In the genomic region with DNA sequence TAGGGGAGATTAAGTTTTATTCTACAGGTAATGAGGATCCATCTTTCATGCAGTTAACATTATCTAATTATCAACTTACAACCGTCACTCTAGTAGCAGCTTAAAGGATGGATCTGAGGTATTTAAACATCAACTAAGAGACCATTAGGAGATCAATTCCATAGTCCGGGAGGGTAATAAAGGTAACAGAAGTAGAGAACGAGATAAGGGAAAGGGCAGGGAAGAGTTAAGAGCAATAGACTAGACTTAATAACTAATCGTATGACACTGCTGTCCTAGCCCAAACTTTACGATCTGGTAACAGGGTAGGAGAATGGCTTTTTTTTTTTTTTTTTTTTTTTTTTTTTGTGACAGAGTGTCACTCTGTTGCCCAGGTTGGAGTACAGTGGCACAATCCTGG, we compare ENCODE assay signal across 16 cellular contexts. TPM values are rescaled to one million over a fixed set of nuclear protein-coding genes. Genes with fewer than 3 reads are reported as not detected.
A peak's percentile ranks its signal among the peaks of the same experiment; 100 is the strongest.
DNase-seq lines count a peak whose midpoint lies in the region; ATAC-seq, FAIRE-seq and TF ChIP-seq lines count a peak whose summit lies in the region.
"Had no signal": no experiment of that assay in that cellular context is flagged by ENCODE, and none has a peak within 500 bp of the region (broad histone marks: within the 10 kb centered on the region; RNA-seq: fewer than 3 reads in every experiment).

No MANE protein-coding gene starts in this region.

- H3K36me3 ChIP-seq in CD4-positive, CD25-positive, alpha-beta regulatory T cell (ENCODE audit: control insufficient read depth, insufficient read depth, low read length): peaks cover 47% of the 10 kb centered on the region
- H3K36me3 ChIP-seq in HEK293 (ENCODE audit: control insufficient read depth in 2 of 2, insufficient read depth in 1 of 2, low read length in 2 of 2) (peaks cover 24 to 72% of the 10 kb centered on the region in 2 experiments), colonic mucosa (peaks cover 14% of the 10 kb centered on the region), small intestine (ENCODE audit: control insufficient read depth in 2 of 2, insufficient read depth in 2 of 2, low read length in 2 of 2) (peaks cover 11 to 18% of the 10 kb centered on the region in 2 donors)

- CTCF ChIA-PET in HEK293 (lab: Yijun Ruan, JAX): interaction anchor here (0.6 to 1.5 kb wide), 3 partner anchors 10 to 211 kb away, joined by 3 read pairs; no protein-coding TSS in a partner anchor

- H3K27me3 Mint-ChIP-seq in CD4-positive, CD25-positive, alpha-beta regulatory T cell: no peaks in the 10 kb centered on the region

- TF ChIP-seq CTCF in HEK293 (tag by site-specific recombination; IDR thresholded peaks at IDR 0.05) (no peak), colonic mucosa (IDR thresholded peaks at IDR 0.05) (no peak)

- H3K9ac ChIP-seq in colonic mucosa (ENCODE audit: low read depth in 2 of 2, low read length in 2 of 2): peak overlapping the region in 1 of 2 donors; percentile 30
- H3K9ac ChIP-seq: BLaER1 had no signal

- intact Hi-C loops in colonic mucosa (cut with DNase I): no loop called here

- no peaks in the 10 kb centered on the region for H3K9me3 ChIP-seq in CD4-positive, CD25-positive, alpha-beta regulatory T cell (ENCODE audit: control insufficient read depth in 2 of 2, low read length in 2 of 2)
- H3K9me3 ChIP-seq in HEK293 (ENCODE audit: control insufficient read depth, insufficient read depth, low read depth, low read length): no peaks in the 10 kb centered on the region
- H3K9me3 ChIP-seq in colonic mucosa: no peaks in the 10 kb centered on the region
- no peaks in the 10 kb centered on the region for H3K9me3 ChIP-seq in small intestine (ENCODE audit: control insufficient read depth, low read depth)
- H3K9me3 ChIP-seq: BLaER1 had no signal

- no peak for DNase-seq in CD4-positive, CD25-positive, alpha-beta regulatory T cell
- DNase-seq in colonic mucosa: no peak
- DNase-seq in small intestine: peak; percentile 93
- DNase-seq in hypothalamus (lab: John Stamatoyannopoulos, UW): no peak
- DNase-seq: COR-L47, HCEC 1CT, MV-4-11, NCI-H1436, NCI-H2081, NCI-H524 had no signal

- 19 to 56% (median 39%) methylated on average over 5 of the region's 5 CpGs for WGBS in small intestine, 3 donors

- H3K4me1 ChIP-seq in CD4-positive, CD25-positive, alpha-beta regulatory T cell (ENCODE audit: control insufficient read depth, insufficient read depth, low read length, poor library complexity, severe bottlenecking): no peaks in the 10 kb centered on the region
- H3K4me1 ChIP-seq in HEK293 (ENCODE audit: control insufficient read depth, insufficient read depth, low read length) (no peaks in the 10 kb centered on the region), colonic mucosa (no peaks in the 10 kb centered on the region), small intestine (ENCODE audit: control insufficient read depth in 2 of 2, insufficient read depth in 1 of 2, low read depth in 1 of 2, low read length in 1 of 2) (peaks cover 0 to 4% of the 10 kb centered on the region in 2 donors)

- no peaks in the 10 kb centered on the region for H3K9me3 Mint-ChIP-seq in CD4-positive, CD25-positive, alpha-beta regulatory T cell

- POLR2A ChIA-PET in HEK293 (lab: Yijun Ruan, JAX): no interaction called here

- no peak for FAIRE-seq in small intestine (lab: Jason Lieb, UNC)
- FAIRE-seq: GM18507, HTR-8/SVneo had no signal

- H3K27ac ChIP-seq in CD4-positive, CD25-positive, alpha-beta regulatory T cell (ENCODE audit: insufficient read depth, low read length, poor library complexity, severe bottlenecking): no peak overlapping the region
- H3K27ac ChIP-seq in HEK293 (ENCODE audit: extremely low read depth, low read depth, low read length) (no peak overlapping the region), colonic mucosa (peak overlapping the region; percentile 81), small intestine (ENCODE audit: low read depth in 1 of 2, low read length in 1 of 2) (peak overlapping the region in 1 of 2 donors; percentile 84)
- H3K27ac ChIP-seq: BLaER1 had no signal

- H3K27me3 ChIP-seq in CD4-positive, CD25-positive, alpha-beta regulatory T cell (ENCODE audit: control insufficient read depth, insufficient read depth, low read length): no peaks in the 10 kb centered on the region
- H3K27me3 ChIP-seq in colonic mucosa: no peaks in the 10 kb centered on the region
- no peaks in the 10 kb centered on the region for H3K27me3 ChIP-seq in small intestine (ENCODE audit: control insufficient read depth in 2 of 2, insufficient read depth in 2 of 2, low read length in 2 of 2)
- H3K27me3 ChIP-seq: BLaER1 had no signal

- H3K36me3 Mint-ChIP-seq in CD4-positive, CD25-positive, alpha-beta regulatory T cell: peaks cover 20% of the 10 kb centered on the region

- no peak for ATAC-seq in CD4-positive, CD25-positive, alpha-beta regulatory T cell (ENCODE audit: low read depth in 2 of 2)
- ATAC-seq in HG03432 (IDR thresholded peaks at IDR 0.05; ENCODE audit: unreplicated experiment) (no peak), SK-N-SH treated with all-trans-retinoic acid at 6 μM for 48 hours (no peak)

- H3K4me3 Mint-ChIP-seq in CD4-positive, CD25-positive, alpha-beta regulatory T cell: no peak overlapping the region

- peak overlapping the region in 2 of 3 donors; percentile 54 to 55 for H3K27ac Mint-ChIP-seq in CD4-positive, CD25-positive, alpha-beta regulatory T cell

- no peak overlapping the region for H3K4me3 ChIP-seq in CD4-positive, CD25-positive, alpha-beta regulatory T cell (ENCODE audit: low read depth, low read length)
- no peak overlapping the region for H3K4me3 ChIP-seq in HEK293 (ENCODE audit: low read depth, low read length)
- no peak overlapping the region for H3K4me3 ChIP-seq in colonic mucosa
- no peak overlapping the region for H3K4me3 ChIP-seq in small intestine (ENCODE audit: low read depth in 1 of 2, low read length in 2 of 2)
- H3K4me3 ChIP-seq: BLaER1 had no signal

- H3K4me1 Mint-ChIP-seq in CD4-positive, CD25-positive, alpha-beta regulatory T cell: peaks cover 7 to 24% (median 13%) of the 10 kb centered on the region in 4 donors

TF ChIP-seq in HEK293, 187 proteins besides CTCF, POLR2A, EP300 and RAD21 (continues in another document):
- TF ChIP-seq ZNF221 (tag by site-specific recombination; IDR thresholded peaks at IDR 0.05; ENCODE audit: borderline replicate concordance) (no peak), ZIC2 (tag by site-specific recombination; IDR thresholded peaks at IDR 0.05) (no peak)
- TF ChIP-seq, protein P1, sequence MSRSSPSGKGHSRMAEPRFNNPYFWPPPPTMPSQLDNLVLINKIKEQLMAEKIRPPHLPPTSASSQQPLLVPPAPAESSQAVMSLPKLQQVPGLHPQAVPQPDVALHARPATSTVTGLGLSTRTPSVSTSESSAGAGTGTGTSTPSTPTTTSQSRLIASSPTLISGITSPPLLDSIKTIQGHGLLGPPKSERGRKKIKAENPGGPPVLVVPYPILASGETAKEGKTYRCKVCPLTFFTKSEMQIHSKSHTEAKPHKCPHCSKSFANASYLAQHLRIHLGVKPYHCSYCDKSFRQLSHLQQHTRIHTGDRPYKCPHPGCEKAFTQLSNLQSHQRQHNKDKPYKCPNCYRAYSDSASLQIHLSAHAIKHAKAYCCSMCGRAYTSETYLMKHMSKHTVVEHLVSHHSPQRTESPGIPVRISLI (tag by site-specific recombination; IDR thresholded peaks at IDR 0.05): 0 out of 2 replicates have a peak, but pooled peaks have one; percentile 31

TF ChIP-seq in SK-N-SH treated with all-trans-retinoic acid at 6 μM for 48 hours, 23 proteins besides CTCF, POLR2A, EP300 and RAD21:
- TF ChIP-seq TCF4 (CRISPR knock-in tag; IDR thresholded peaks at IDR 0.05; ENCODE audit: borderline replicate concordance) (no peak), ISL1 (CRISPR knock-in tag; IDR thresholded peaks at IDR 0.05) (no peak), PPARA (CRISPR knock-in tag; IDR thresholded peaks at IDR 0.05; ENCODE audit: borderline replicate concordance) (no peak), RARB (CRISPR knock-in tag; IDR thresholded peaks at IDR 0.05) (no peak), BACH2 (CRISPR knock-in tag; IDR thresholded peaks at IDR 0.05; ENCODE audit: borderline replicate concordance) (no peak), SNAI2 (CRISPR knock-in tag; IDR thresholded peaks at IDR 0.05) (no peak), CSDC2 (CRISPR knock-in tag; IDR thresholded peaks at IDR 0.05) (no peak)
- TF ChIP-seq, protein P2, sequence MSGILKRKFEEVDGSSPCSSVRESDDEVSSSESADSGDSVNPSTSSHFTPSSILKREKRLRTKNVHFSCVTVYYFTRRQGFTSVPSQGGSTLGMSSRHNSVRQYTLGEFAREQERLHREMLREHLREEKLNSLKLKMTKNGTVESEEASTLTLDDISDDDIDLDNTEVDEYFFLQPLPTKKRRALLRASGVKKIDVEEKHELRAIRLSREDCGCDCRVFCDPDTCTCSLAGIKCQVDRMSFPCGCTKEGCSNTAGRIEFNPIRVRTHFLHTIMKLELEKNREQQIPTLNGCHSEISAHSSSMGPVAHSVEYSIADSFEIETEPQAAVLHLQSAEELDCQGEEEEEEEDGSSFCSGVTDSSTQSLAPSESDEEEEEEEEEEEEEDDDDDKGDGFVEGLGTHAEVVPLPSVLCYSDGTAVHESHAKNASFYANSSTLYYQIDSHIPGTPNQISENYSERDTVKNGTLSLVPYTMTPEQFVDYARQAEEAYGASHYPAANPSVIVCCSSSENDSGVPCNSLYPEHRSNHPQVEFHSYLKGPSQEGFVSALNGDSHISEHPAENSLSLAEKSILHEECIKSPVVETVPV (CRISPR knock-in tag; IDR thresholded peaks at IDR 0.05): no peak

RNA-seq across cellular contexts. Expression of gene CCDC17, which starts 19.5 kb away (rescaled TPM):
- 6.1 TPM for total RNA-seq in CD4-positive, CD25-positive, alpha-beta regulatory T cell
- polyA plus RNA-seq in CD4-positive, CD25-positive, alpha-beta regulatory T cell: under 1 TPM in 2 of 4 donors, not detected in 2; 0.23 to 0.25 TPM
- total RNA-seq in colonic mucosa: 1 to 10 TPM; 1.8 to 2.4 TPM
- 1 to 10 TPM; 1.5 to 8.3 (median 5.1) TPM for polyA plus RNA-seq in small intestine

RNA-seq across cellular contexts. Expression of gene GPBP1L1, which starts 43.0 kb away (rescaled TPM):
- 177 TPM for total RNA-seq in CD4-positive, CD25-positive, alpha-beta regulatory T cell
- polyA plus RNA-seq in CD4-positive, CD25-positive, alpha-beta regulatory T cell: 100 to 1,000 TPM in 2 of 4 donors, 10 to 100 TPM in 2; 96.2 to 104 (median 98.9) TPM
- 100 to 1,000 TPM; 157 to 214 TPM for total RNA-seq in colonic mucosa
- polyA plus RNA-seq in small intestine: 100 to 1,000 TPM in 1 of 3 donors, 10 to 100 TPM in 2; 74.2 to 112 (median 91.1) TPM

RNA-seq across cellular contexts. Expression of gene TMEM69, which starts 44.6 kb away (rescaled TPM):
- total RNA-seq in CD4-positive, CD25-positive, alpha-beta regulatory T cell: 15.5 TPM
- 10 to 100 TPM; 41.5 to 57.7 (median 53.7) TPM for polyA plus RNA-seq in CD4-positive, CD25-positive, alpha-beta regulatory T cell
- 10 to 100 TPM; 21.4 to 23.6 TPM for total RNA-seq in colonic mucosa
- 10 to 100 TPM; 13.2 to 25.1 (median 13.8) TPM for polyA plus RNA-seq in small intestine

RNA-seq across cellular contexts. Expression of gene NASP, which starts 59.5 kb away (rescaled TPM):
- total RNA-seq in CD4-positive, CD25-positive, alpha-beta regulatory T cell: 147 TPM
- polyA plus RNA-seq in CD4-positive, CD25-positive, alpha-beta regulatory T cell: 10 to 100 TPM; 77.8 to 88.3 (median 80.7) TPM
- 100 to 1,000 TPM in 1 of 2 donors, 10 to 100 TPM in 1; 54.7 to 119 TPM for total RNA-seq in colonic mucosa
- 100 to 1,000 TPM in 1 of 3 donors, 10 to 100 TPM in 2; 46.3 to 149 (median 60.5) TPM for polyA plus RNA-seq in small intestine
